In the genomic region with DNA sequence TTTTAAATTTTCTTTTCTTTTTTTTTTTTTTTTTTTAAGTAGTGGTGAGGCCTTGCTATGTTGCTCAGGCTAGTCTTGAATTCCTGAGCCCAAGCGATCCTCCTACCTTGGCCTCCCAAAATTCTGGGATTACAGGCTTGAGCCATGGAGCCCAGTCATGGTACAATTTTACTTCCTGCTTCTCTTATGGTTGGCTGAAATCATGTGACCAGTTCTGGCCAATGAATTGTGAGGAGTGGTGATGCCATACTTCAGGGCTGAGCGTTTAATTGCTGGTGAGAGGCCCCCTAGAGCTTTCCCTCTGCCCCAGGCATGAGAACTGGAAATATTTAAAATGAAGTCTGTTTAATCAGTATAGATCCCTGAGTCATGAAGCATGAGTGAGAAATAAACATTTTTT, we compare ENCODE assay signal across 14 cellular contexts. TPM values are rescaled to one million over a fixed set of nuclear protein-coding genes. Genes with fewer than 3 reads are reported as not detected.
DNase-seq lines count a peak whose midpoint lies in the region; ATAC-seq and TF ChIP-seq lines count a peak whose summit lies in the region.
"Had no signal": no experiment of that assay in that cellular context is flagged by ENCODE, and none has a peak within 500 bp of the region (broad histone marks: within the 10 kb centered on the region; RNA-seq: fewer than 3 reads in every experiment).

No MANE protein-coding gene starts in this region.

- DNase-seq in stimulated activated CD4-positive, alpha-beta T cell treated with anti-CD3 and anti-CD28 coated beads, Interleukin-1b, Interleukin-23, amount 100 ng/mL, for 48 hours: peak; percentile 7
- no peak for DNase-seq in stimulated activated CD4-positive, alpha-beta T cell treated with anti-CD3 and anti-CD28 coated beads, Interleukin-12 subunit alpha, Interleukin-12 subunit beta, amount 100 ng/mL, for 4 hours
- DNase-seq in NCI-H2029 (lab: John Stamatoyannopoulos, UW) (peak; percentile 39), WTC11 (ENCODE audit: low spot score) (no peak), renal cortical epithelial cell (ENCODE audit: low read depth) (peak; percentile 45), NCI-H1048 (lab: John Stamatoyannopoulos, UW) (no peak), AG20443 (ENCODE audit: low spot score) (no peak)
- DNase-seq: activated gamma-delta T cell, cerebellar nuclear complex, esophagus squamous epithelium, kidney, NCI-H1436 treated with DMSO at 0.1 percent for 48 hours had no signal

- peaks cover 13% of the 10 kb centered on the region for H3K27me3 Mint-ChIP-seq in WTC11 (ENCODE audit: low read depth)

- no peak for TF ChIP-seq CTCF in WTC11 (IDR thresholded peaks at IDR 0.05)

- POLR2A ChIA-PET in WTC11 (lab: Charles Lee): interaction anchor here (0.7 kb wide), 1 partner anchor 301 kb away, joined by 3 read pairs; no protein-coding TSS in a partner anchor

- CTCF ChIA-PET in WTC11 (lab: Charles Lee): interaction anchor here (0.9 kb wide), 1 partner anchor 323 kb away, joined by 3 read pairs; no protein-coding TSS in a partner anchor

- H3K27ac Mint-ChIP-seq in WTC11: no peak overlapping the region
- H3K27ac Mint-ChIP-seq: nephron had no signal

- no peak overlapping the region for H3K4me3 Mint-ChIP-seq in WTC11
- H3K4me3 Mint-ChIP-seq: nephron had no signal

- H3K4me1 Mint-ChIP-seq in WTC11: no peaks in the 10 kb centered on the region
- H3K4me1 Mint-ChIP-seq: nephron had no signal

- no peak for ATAC-seq in WTC11
- no peak for ATAC-seq in GM21515 (IDR thresholded peaks at IDR 0.05; ENCODE audit: unreplicated experiment)

- no peaks in the 10 kb centered on the region for H3K36me3 Mint-ChIP-seq in WTC11

- H3K9me3 Mint-ChIP-seq in WTC11: peaks cover 6% of the 10 kb centered on the region

TF ChIP-seq in WTC11, 78 proteins besides CTCF, POLR2A, EP300 and RAD21:
- TF ChIP-seq, protein P1, sequence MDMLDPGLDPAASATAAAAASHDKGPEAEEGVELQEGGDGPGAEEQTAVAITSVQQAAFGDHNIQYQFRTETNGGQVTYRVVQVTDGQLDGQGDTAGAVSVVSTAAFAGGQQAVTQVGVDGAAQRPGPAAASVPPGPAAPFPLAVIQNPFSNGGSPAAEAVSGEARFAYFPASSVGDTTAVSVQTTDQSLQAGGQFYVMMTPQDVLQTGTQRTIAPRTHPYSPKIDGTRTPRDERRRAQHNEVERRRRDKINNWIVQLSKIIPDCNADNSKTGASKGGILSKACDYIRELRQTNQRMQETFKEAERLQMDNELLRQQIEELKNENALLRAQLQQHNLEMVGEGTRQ (CRISPR knock-in tag; IDR thresholded peaks at IDR 0.05): peak; percentile 62
- TF ChIP-seq RELA (CRISPR knock-in tag; IDR thresholded peaks at IDR 0.05; ENCODE audit: borderline replicate concordance): no peak
- no peak for TF ChIP-seq ZNF219 (CRISPR knock-in tag; IDR thresholded peaks at IDR 0.05; ENCODE audit: borderline replicate concordance)

RNA-seq across cellular contexts. Expression of a gene that starts 22.2 kb away (rescaled TPM):
- total RNA-seq in WTC11 (2021): 35.5 to 37.5 TPM (median 36.8 TPM) in 3 replicates
- 21.4 and 25.8 TPM in 2 replicates for total RNA-seq in renal cortical epithelial cell

Comparison
In these comparisons a context has a peak if more than half of its experiments do, and no peak if none do; other contexts are left out.
1. DNase-seq: peak in stimulated activated CD4-positive, alpha-beta T cell treated with anti-CD3 and anti-CD28 coated beads, Interleukin-1b, Interleukin-23, amount 100 ng/mL, for 48 hours (single experiment), NCI-H2029 (single experiment) and renal cortical epithelial cell (single experiment); none in stimulated activated CD4-positive, alpha-beta T cell treated with anti-CD3 and anti-CD28 coated beads, Interleukin-12 subunit alpha, Interleukin-12 subunit beta, amount 100 ng/mL, for 4 hours (single experiment), WTC11 (single experiment), NCI-H1048 (single experiment) and AG20443 (single experiment).